In genomic region chr14:35818346-35819115, GRCh38 we compare ENCODE assay signal across 1 cellular context.
TF ChIP-seq lines count a peak whose summit lies in the region.

No MANE protein-coding gene starts in this region.

TF ChIP-seq in H1, 55 proteins besides CTCF, POLR2A, EP300 and RAD21:
- no peak for TF ChIP-seq EGR1 (IDR thresholded peaks at IDR 0.05; ENCODE audit: borderline replicate concordance, low read depth, low read length)
- TF ChIP-seq JUND (IDR thresholded peaks at IDR 0.05; ENCODE audit: low read length), result no peak
- TF ChIP-seq BCL11A (IDR thresholded peaks at IDR 0.05; ENCODE audit: low read depth in 2 of 2, low read length in 2 of 2), result no peak
- no peak for TF ChIP-seq CHD7 (IDR thresholded peaks at IDR 0.05; ENCODE audit: insufficient replicate concordance, low read length)
- TF ChIP-seq TAF7 (optimal IDR thresholded peaks at IDR 0.05; ENCODE audit: borderline replicate concordance, low read depth, low read length), result no peak
- no peak for TF ChIP-seq E2F6 (IDR thresholded peaks at IDR 0.05)
- no peak for TF ChIP-seq BRCA1 (IDR thresholded peaks at IDR 0.05; ENCODE audit: low read depth, low read length)
- no peak for TF ChIP-seq PHF8 (conservative IDR thresholded peaks at IDR 0.05; ENCODE audit: low read depth, low read length)
- TF ChIP-seq MAX (IDR thresholded peaks at IDR 0.05), result no peak
- no peak for TF ChIP-seq SIX5 (IDR thresholded peaks at IDR 0.05; ENCODE audit: low read depth, low read length)
